1 cellular context compared by ENCODE assay signal in the genomic region with DNA sequence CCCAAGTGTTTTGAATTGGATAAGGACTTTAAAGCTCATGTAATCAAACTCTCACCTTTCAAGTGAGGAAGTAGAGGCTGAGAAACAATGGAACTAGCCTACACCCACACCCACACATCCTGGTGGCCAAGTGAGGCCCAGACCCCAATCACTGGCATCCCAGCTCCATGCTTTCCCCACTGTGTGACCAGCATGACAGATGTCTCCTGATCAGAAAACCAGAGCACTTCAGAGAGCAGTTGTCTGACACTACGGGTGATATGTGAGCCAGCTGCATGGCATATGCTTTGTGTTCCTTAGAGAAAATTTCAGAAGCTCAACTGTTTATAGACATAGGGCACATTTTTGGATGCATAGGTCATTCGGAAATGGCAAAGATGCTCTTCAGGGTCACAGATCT.
TF ChIP-seq lines count a peak whose summit lies in the region.

No MANE protein-coding gene starts in this region.

TF ChIP-seq in SK-N-SH treated with all-trans-retinoic acid at 6 μM for 48 hours, 23 proteins besides CTCF, POLR2A, EP300 and RAD21 (continued from another document):
- TF ChIP-seq, protein P1, sequence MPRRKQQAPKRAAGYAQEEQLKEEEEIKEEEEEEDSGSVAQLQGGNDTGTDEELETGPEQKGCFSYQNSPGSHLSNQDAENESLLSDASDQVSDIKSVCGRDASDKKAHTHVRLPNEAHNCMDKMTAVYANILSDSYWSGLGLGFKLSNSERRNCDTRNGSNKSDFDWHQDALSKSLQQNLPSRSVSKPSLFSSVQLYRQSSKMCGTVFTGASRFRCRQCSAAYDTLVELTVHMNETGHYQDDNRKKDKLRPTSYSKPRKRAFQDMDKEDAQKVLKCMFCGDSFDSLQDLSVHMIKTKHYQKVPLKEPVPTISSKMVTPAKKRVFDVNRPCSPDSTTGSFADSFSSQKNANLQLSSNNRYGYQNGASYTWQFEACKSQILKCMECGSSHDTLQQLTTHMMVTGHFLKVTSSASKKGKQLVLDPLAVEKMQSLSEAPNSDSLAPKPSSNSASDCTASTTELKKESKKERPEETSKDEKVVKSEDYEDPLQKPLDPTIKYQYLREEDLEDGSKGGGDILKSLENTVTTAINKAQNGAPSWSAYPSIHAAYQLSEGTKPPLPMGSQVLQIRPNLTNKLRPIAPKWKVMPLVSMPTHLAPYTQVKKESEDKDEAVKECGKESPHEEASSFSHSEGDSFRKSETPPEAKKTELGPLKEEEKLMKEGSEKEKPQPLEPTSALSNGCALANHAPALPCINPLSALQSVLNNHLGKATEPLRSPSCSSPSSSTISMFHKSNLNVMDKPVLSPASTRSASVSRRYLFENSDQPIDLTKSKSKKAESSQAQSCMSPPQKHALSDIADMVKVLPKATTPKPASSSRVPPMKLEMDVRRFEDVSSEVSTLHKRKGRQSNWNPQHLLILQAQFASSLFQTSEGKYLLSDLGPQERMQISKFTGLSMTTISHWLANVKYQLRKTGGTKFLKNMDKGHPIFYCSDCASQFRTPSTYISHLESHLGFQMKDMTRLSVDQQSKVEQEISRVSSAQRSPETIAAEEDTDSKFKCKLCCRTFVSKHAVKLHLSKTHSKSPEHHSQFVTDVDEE (CRISPR knock-in tag; IDR thresholded peaks at IDR 0.05), result no peak
- TF ChIP-seq, protein P2, sequence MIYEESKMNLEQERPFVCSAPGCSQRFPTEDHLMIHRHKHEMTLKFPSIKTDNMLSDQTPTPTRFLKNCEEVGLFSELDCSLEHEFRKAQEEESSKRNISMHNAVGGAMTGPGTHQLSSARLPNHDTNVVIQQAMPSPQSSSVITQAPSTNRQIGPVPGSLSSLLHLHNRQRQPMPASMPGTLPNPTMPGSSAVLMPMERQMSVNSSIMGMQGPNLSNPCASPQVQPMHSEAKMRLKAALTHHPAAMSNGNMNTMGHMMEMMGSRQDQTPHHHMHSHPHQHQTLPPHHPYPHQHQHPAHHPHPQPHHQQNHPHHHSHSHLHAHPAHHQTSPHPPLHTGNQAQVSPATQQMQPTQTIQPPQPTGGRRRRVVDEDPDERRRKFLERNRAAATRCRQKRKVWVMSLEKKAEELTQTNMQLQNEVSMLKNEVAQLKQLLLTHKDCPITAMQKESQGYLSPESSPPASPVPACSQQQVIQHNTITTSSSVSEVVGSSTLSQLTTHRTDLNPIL (CRISPR knock-in tag; IDR thresholded peaks at IDR 0.05; ENCODE audit: low read depth), result no peak
- TF ChIP-seq SNAI2 (CRISPR knock-in tag; IDR thresholded peaks at IDR 0.05), result no peak
